Comparison of ENCODE assay signal across 1 cellular context in the genomic region with DNA sequence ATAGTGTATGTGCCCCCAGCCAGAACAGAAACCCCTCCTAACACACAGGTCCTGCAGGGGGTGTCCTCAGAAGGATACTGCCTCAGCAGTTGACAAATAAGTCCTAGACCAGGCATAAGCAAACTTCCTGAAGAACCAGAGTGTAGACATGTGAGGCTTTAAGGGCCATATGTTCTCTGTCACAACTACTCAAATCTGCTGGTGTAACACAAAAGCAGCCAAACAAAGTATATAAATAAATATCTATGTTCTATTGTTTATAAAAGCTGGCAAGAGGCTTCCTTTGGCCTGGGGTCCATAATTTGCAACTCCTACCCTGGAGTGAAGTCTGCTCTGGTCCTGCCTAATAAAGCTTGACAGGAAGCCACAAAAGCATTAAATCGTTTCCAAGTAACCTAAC.
TF ChIP-seq lines count a peak whose summit lies in the region.

No MANE protein-coding gene starts in this region.

TF ChIP-seq in SK-N-SH, 30 proteins besides CTCF, POLR2A, EP300 and RAD21:
- TF ChIP-seq, protein P1, sequence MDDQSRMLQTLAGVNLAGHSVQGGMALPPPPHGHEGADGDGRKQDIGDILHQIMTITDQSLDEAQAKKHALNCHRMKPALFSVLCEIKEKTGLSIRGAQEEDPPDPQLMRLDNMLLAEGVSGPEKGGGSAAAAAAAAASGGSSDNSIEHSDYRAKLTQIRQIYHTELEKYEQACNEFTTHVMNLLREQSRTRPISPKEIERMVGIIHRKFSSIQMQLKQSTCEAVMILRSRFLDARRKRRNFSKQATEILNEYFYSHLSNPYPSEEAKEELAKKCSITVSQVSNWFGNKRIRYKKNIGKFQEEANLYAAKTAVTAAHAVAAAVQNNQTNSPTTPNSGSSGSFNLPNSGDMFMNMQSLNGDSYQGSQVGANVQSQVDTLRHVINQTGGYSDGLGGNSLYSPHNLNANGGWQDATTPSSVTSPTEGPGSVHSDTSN (IDR thresholded peaks at IDR 0.05) = no peak
- TF ChIP-seq NFIC (IDR thresholded peaks at IDR 0.05; ENCODE audit: borderline replicate concordance) = no peak
- TF ChIP-seq FOSL2 (IDR thresholded peaks at IDR 0.05; ENCODE audit: borderline replicate concordance, low read depth) = no peak
- TF ChIP-seq, protein P2, sequence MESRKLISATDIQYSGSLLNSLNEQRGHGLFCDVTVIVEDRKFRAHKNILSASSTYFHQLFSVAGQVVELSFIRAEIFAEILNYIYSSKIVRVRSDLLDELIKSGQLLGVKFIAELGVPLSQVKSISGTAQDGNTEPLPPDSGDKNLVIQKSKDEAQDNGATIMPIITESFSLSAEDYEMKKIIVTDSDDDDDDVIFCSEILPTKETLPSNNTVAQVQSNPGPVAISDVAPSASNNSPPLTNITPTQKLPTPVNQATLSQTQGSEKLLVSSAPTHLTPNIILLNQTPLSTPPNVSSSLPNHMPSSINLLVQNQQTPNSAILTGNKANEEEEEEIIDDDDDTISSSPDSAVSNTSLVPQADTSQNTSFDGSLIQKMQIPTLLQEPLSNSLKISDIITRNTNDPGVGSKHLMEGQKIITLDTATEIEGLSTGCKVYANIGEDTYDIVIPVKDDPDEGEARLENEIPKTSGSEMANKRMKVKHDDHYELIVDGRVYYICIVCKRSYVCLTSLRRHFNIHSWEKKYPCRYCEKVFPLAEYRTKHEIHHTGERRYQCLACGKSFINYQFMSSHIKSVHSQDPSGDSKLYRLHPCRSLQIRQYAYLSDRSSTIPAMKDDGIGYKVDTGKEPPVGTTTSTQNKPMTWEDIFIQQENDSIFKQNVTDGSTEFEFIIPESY (IDR thresholded peaks at IDR 0.05; ENCODE audit: borderline replicate concordance, low read depth) = no peak
- TF ChIP-seq, protein P3, sequence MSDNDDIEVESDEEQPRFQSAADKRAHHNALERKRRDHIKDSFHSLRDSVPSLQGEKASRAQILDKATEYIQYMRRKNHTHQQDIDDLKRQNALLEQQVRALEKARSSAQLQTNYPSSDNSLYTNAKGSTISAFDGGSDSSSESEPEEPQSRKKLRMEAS (IDR thresholded peaks at IDR 0.05; ENCODE audit: low read depth) = no peak
- no peak for TF ChIP-seq FOXJ3 (CRISPR knock-in tag; IDR thresholded peaks at IDR 0.05)
- no peak for TF ChIP-seq GATA2 (CRISPR knock-in tag; IDR thresholded peaks at IDR 0.05)
- no peak for TF ChIP-seq TCF12 (IDR thresholded peaks at IDR 0.05)
- TF ChIP-seq, protein P4, sequence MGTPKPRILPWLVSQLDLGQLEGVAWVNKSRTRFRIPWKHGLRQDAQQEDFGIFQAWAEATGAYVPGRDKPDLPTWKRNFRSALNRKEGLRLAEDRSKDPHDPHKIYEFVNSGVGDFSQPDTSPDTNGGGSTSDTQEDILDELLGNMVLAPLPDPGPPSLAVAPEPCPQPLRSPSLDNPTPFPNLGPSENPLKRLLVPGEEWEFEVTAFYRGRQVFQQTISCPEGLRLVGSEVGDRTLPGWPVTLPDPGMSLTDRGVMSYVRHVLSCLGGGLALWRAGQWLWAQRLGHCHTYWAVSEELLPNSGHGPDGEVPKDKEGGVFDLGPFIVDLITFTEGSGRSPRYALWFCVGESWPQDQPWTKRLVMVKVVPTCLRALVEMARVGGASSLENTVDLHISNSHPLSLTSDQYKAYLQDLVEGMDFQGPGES (IDR thresholded peaks at IDR 0.05; ENCODE audit: low read depth, low read length) = no peak
- TF ChIP-seq GABPA (IDR thresholded peaks at IDR 0.05; ENCODE audit: low read depth) = no peak
- TF ChIP-seq, protein P5, sequence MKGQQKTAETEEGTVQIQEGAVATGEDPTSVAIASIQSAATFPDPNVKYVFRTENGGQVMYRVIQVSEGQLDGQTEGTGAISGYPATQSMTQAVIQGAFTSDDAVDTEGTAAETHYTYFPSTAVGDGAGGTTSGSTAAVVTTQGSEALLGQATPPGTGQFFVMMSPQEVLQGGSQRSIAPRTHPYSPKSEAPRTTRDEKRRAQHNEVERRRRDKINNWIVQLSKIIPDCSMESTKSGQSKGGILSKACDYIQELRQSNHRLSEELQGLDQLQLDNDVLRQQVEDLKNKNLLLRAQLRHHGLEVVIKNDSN (IDR thresholded peaks at IDR 0.05; ENCODE audit: borderline replicate concordance, low read depth) = no peak
- TF ChIP-seq NRF1 (IDR thresholded peaks at IDR 0.05; ENCODE audit: low read depth, low read length) = no peak
- TF ChIP-seq YY1 (IDR thresholded peaks at IDR 0.05; ENCODE audit: low read depth) = no peak
- TF ChIP-seq TEAD4 (IDR thresholded peaks at IDR 0.05; ENCODE audit: borderline replicate concordance, insufficient read depth) = no peak
- TF ChIP-seq, protein P6, sequence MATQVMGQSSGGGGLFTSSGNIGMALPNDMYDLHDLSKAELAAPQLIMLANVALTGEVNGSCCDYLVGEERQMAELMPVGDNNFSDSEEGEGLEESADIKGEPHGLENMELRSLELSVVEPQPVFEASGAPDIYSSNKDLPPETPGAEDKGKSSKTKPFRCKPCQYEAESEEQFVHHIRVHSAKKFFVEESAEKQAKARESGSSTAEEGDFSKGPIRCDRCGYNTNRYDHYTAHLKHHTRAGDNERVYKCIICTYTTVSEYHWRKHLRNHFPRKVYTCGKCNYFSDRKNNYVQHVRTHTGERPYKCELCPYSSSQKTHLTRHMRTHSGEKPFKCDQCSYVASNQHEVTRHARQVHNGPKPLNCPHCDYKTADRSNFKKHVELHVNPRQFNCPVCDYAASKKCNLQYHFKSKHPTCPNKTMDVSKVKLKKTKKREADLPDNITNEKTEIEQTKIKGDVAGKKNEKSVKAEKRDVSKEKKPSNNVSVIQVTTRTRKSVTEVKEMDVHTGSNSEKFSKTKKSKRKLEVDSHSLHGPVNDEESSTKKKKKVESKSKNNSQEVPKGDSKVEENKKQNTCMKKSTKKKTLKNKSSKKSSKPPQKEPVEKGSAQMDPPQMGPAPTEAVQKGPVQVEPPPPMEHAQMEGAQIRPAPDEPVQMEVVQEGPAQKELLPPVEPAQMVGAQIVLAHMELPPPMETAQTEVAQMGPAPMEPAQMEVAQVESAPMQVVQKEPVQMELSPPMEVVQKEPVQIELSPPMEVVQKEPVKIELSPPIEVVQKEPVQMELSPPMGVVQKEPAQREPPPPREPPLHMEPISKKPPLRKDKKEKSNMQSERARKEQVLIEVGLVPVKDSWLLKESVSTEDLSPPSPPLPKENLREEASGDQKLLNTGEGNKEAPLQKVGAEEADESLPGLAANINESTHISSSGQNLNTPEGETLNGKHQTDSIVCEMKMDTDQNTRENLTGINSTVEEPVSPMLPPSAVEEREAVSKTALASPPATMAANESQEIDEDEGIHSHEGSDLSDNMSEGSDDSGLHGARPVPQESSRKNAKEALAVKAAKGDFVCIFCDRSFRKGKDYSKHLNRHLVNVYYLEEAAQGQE (IDR thresholded peaks at IDR 0.05; ENCODE audit: low read depth, low read length) = no peak
